In the genomic region with DNA sequence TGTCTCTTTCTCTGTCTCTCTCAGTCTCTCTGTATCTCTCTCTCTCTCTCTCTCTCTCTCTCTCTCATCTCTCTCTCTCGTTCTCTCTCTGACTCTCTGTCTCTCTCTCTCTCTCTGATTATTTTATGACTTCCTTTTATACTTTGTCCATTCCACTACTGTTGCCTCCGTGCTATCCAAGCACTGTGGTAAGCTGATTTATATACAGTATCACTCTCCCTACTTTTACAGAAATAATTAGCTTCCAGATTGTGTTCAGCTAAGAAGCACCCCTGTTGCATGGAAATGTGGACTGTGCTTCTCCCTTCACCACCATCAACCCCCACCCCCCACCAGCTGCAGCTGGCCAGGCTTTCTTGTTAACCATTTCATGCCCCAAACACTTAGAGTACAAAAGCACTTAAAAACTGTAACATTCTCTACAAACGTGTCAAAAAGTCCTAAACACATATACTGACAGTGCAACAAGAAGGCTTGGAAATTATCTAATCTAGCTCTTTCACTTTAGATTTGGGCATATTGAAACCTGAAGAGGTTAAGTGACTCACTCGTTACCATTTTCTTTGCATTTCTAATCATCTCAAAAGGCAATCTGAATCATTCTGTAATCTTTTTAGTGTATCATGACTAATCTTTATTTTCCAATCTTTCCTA, we compare ENCODE assay signal across 1 cellular context.
TF ChIP-seq lines count a peak whose summit lies in the region.

No MANE protein-coding gene starts in this region.

TF ChIP-seq in H1, 55 proteins besides CTCF, POLR2A, EP300 and RAD21:
- TF ChIP-seq MAFK (IDR thresholded peaks at IDR 0.05; ENCODE audit: low read depth, low read length) (no peak), TCF12 (IDR thresholded peaks at IDR 0.05; ENCODE audit: low read depth, low read length) (peak; percentile 58; the same call in 1 of the 2 replicates), KDM1A (IDR thresholded peaks at IDR 0.05; ENCODE audit: borderline replicate concordance, low read length) (no peak)
